In the genomic region with DNA sequence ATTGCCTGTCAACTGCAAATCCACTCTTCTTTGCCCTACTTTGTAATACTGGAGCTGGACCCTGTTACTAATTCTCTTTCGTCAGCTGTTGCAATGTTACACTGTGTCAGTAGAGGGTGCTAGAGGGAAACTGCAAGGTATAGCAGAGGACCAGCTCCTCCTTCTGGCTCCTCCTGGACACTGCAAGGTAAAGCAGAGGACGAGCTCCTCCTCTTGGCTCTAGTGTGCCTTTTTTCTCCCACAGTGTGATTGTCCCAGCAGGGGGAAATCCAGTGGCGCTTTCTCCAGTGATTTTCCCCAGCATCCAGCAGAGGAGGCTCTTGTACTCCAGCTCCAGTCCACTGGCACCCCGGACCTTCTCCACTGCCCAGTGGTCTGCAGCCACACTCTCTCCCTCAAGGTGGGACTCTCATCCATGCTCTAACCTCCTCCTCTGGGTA, we compare ENCODE assay signal across 1 cellular context.
A peak's percentile ranks its signal among the peaks of the same experiment; 100 is the strongest.
TF ChIP-seq lines count a peak whose summit lies in the region.

No MANE protein-coding gene starts in this region.

TF ChIP-seq in IMR-90, 13 proteins besides CTCF, POLR2A, EP300 and RAD21 (continued from another document):
- TF ChIP-seq, protein P1, sequence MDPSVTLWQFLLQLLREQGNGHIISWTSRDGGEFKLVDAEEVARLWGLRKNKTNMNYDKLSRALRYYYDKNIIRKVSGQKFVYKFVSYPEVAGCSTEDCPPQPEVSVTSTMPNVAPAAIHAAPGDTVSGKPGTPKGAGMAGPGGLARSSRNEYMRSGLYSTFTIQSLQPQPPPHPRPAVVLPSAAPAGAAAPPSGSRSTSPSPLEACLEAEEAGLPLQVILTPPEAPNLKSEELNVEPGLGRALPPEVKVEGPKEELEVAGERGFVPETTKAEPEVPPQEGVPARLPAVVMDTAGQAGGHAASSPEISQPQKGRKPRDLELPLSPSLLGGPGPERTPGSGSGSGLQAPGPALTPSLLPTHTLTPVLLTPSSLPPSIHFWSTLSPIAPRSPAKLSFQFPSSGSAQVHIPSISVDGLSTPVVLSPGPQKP (IDR thresholded peaks at IDR 0.05; ENCODE audit: borderline replicate concordance, low read depth, low read length) = no peak
- no peak for TF ChIP-seq MXI1 (IDR thresholded peaks at IDR 0.05; ENCODE audit: borderline replicate concordance, low read depth, low read length)
- 0 out of 2 replicates have a peak, but pooled peaks have one; percentile 18 for TF ChIP-seq MAFK (IDR thresholded peaks at IDR 0.05; ENCODE audit: low read depth, low read length)
- no peak for TF ChIP-seq FOS (IDR thresholded peaks at IDR 0.05; ENCODE audit: low read depth, low read length)
- TF ChIP-seq RFX5 (IDR thresholded peaks at IDR 0.05; ENCODE audit: low read depth, low read length) = no peak
- TF ChIP-seq CEBPB (IDR thresholded peaks at IDR 0.05; ENCODE audit: low read depth, low read length) = peak; percentile 80
- TF ChIP-seq, protein P2, sequence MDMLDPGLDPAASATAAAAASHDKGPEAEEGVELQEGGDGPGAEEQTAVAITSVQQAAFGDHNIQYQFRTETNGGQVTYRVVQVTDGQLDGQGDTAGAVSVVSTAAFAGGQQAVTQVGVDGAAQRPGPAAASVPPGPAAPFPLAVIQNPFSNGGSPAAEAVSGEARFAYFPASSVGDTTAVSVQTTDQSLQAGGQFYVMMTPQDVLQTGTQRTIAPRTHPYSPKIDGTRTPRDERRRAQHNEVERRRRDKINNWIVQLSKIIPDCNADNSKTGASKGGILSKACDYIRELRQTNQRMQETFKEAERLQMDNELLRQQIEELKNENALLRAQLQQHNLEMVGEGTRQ (IDR thresholded peaks at IDR 0.05; ENCODE audit: low read depth, low read length) = 0 out of 2 replicates have a peak, but pooled peaks have one; percentile 6
